In the genomic region with DNA sequence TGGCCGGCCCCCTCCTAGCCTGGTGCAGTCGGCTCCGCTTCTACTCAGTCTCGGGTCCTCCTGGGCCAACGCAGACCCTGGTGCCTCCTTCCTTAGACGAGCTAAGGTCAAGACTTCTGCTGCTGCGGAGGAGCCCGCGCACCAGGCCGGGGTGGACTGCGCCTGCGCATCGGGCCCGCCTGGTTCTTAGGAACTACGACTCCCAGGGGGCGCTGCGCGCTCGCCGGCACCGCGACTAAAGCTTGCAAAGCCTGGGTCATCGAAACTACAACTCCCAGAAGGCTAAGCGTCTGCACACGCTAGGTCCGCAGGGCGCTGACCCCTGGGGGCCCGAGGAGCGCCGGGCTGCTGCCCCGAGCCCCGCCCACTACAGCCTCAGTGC, we compare ENCODE assay signal across 8 cellular contexts. TPM values are rescaled to one million over a fixed set of nuclear protein-coding genes. Genes with fewer than 3 reads are reported as not detected.
DNase-seq lines count a peak whose midpoint lies in the region; ATAC-seq lines count a peak whose summit lies in the region.

ZNF835 (minus strand) TSS at position 145 of the 382 bp plus-strand sequence. CDS start 6,559 bp downstream, outside the sequence.

- peaks cover 11 to 25% of the 10 kb centered on the region in 2 donors for H3K9me3 ChIP-seq in esophagus (ENCODE audit: control insufficient read depth in 2 of 2, insufficient read depth in 1 of 2, low read depth in 1 of 2, low read length in 1 of 2)

- peak within 1 kb of the TSS in 1 of 2 donors; percentile 28 for H3K27ac ChIP-seq in esophagus (ENCODE audit: low read depth in 2 of 2, low read length in 1 of 2)

- 5 to 11% methylated on average over 32 of the region's 32 CpGs for WGBS in esophagus, 2 donors

- DNase-seq in NCI-H2171 treated with DMSO at 0.1 percent for 48 hours (lab: John Stamatoyannopoulos, UW) (peak; percentile 84), activated T-cell treated with anti-CD3 and anti-CD28 coated beads for 1 hour (ENCODE audit: low read depth) (peak; percentile 77), Kasumi-1 (lab: John Stamatoyannopoulos, UW) (no peak), NCI-H1694 treated with DMSO at 0.1 percent for 48 hours (lab: John Stamatoyannopoulos, UW) (no peak)
- DNase-seq in naive thymus-derived CD8-positive, alpha-beta T cell: peak; percentile 58 to 94 (median 80)
- peak; percentile 17 to 88 (median 64) for DNase-seq in stimulated activated naive CD4-positive, alpha-beta T cell (lab: John Stamatoyannopoulos, UW)

- H3K4me3 ChIP-seq in esophagus (ENCODE audit: low read depth in 1 of 2, low read length in 2 of 2): peak within 1 kb of the TSS; percentile 48 to 63

- peaks cover 0 to 15% (median 2%) of the 10 kb centered on the region in 5 donors for H3K27me3 Mint-ChIP-seq in naive thymus-derived CD8-positive, alpha-beta T cell

- H3K27me3 ChIP-seq in esophagus (ENCODE audit: control insufficient read depth in 1 of 2, insufficient read depth in 2 of 2, low read length in 2 of 2): no peaks in the 10 kb centered on the region

- POLR2A ChIA-PET in naive thymus-derived CD8-positive, alpha-beta T cell (lab: Charles Lee): interaction anchor here (0.5 to 1.2 kb wide), 8 partner anchors 11 to 943 kb away, joined by 3 to 4 read pairs (median 3); partner anchors contain the start of genes ZNF134, ZNF582, ZNF583 and ZSCAN5A

- peaks cover 0 to 3% of the 10 kb centered on the region in 2 donors for H3K36me3 ChIP-seq in esophagus (ENCODE audit: control insufficient read depth in 2 of 2, insufficient read depth in 2 of 2, low read length in 1 of 2)

- H3K27ac Mint-ChIP-seq in naive thymus-derived CD8-positive, alpha-beta T cell: peak within 1 kb of the TSS in 9 of 10 donors; percentile 53 to 96 (median 89)

- peaks cover 9 to 14% (median 12%) of the 10 kb centered on the region in 4 donors for H3K4me1 Mint-ChIP-seq in naive thymus-derived CD8-positive, alpha-beta T cell

- peaks cover 0 to 63% (median 24%) of the 10 kb centered on the region in 9 donors for H3K9me3 Mint-ChIP-seq in naive thymus-derived CD8-positive, alpha-beta T cell

- H3K4me1 ChIP-seq in esophagus (ENCODE audit: control insufficient read depth in 2 of 2, insufficient read depth in 2 of 2, low read length in 1 of 2): peaks cover 0 to 10% of the 10 kb centered on the region in 2 donors

- peak within 1 kb of the TSS; percentile 80 to 95 (median 92) for H3K4me3 Mint-ChIP-seq in naive thymus-derived CD8-positive, alpha-beta T cell

- peak; percentile 93 to 94 for ATAC-seq in naive thymus-derived CD8-positive, alpha-beta T cell
- no peak for ATAC-seq in HG03196 (IDR thresholded peaks at IDR 0.05; ENCODE audit: unreplicated experiment)

- peaks cover 6 to 26% (median 7%) of the 10 kb centered on the region in 3 donors for H3K36me3 Mint-ChIP-seq in naive thymus-derived CD8-positive, alpha-beta T cell

RNA-seq across cellular contexts. Expression of gene ZNF835, which starts in this region (rescaled TPM):
- under 1 TPM; 0.12 to 0.18 TPM for polyA plus RNA-seq in esophagus
- total RNA-seq in naive thymus-derived CD8-positive, alpha-beta T cell: 1 to 10 TPM; 6.9 to 7.3 TPM
- 1 to 10 TPM in 2 of 3 donors, under 1 TPM in 1; 0.23 to 6.8 (median 2.3) TPM for polyA plus RNA-seq in naive thymus-derived CD8-positive, alpha-beta T cell

Comparison
In these comparisons a context has a peak if more than half of its experiments do, and no peak if none do; other contexts are left out.
1. DNase-seq: peak in NCI-H2171 treated with DMSO at 0.1 percent for 48 hours (single experiment), activated T-cell treated with anti-CD3 and anti-CD28 coated beads for 1 hour (single experiment), naive thymus-derived CD8-positive, alpha-beta T cell (10 of 10) and stimulated activated naive CD4-positive, alpha-beta T cell (6 of 6); none in Kasumi-1 (0 of 2) and NCI-H1694 treated with DMSO at 0.1 percent for 48 hours (single experiment).